In genomic region chr11:57938351-57938750, GRCh38 we compare ENCODE assay signal across 28 cellular contexts.
"Had no signal": no experiment of that assay in that cellular context is flagged by ENCODE, and none has a peak within 500 bp of the region (broad histone marks: within the 10 kb centered on the region; RNA-seq: fewer than 3 reads in every experiment).

No MANE protein-coding gene starts in this region.

- H3K27ac ChIP-seq: ascending aorta, brain microvascular endothelial cell, coronary artery, dorsolateral prefrontal cortex, foreskin keratinocyte, gastrocnemius medialis, heart left ventricle had no signal

- H3K4me1 ChIP-seq: ascending aorta, gastrocnemius medialis had no signal

- H3K4me3 ChIP-seq: ascending aorta, coronary artery, dorsolateral prefrontal cortex, gastrocnemius medialis, heart left ventricle had no signal

- DNase-seq: activated CD4-positive, alpha-beta memory T cell treated with anti-CD3 and anti-CD28 coated beads, Interleukin-2, amount 10 ng/mL, durations not matched to agents 7 days and 5 days; activated CD4-positive, alpha-beta T cell treated with anti-CD3 and anti-CD28 coated beads for 1 hour; activated CD4-positive, alpha-beta T cell treated with anti-CD3 and anti-CD28 coated beads for 4 hours; activated CD4-positive, alpha-beta T cell treated with anti-CD3 and anti-CD28 coated beads, Interleukin-2, amount 10 ng/mL, durations not matched to agents 7 days and 5 days; activated CD4-positive, alpha-beta T cell treated with anti-CD3 and anti-CD28 coated beads, Interleukin-2, amount 50 U/mL, for 4 hours; activated CD8-positive, alpha-beta memory T cell treated with anti-CD3 and anti-CD28 coated beads, Interleukin-2, amount 50 U/mL, for 48 hours; activated gamma-delta T cell; activated naive CD4-positive, alpha-beta T cell; activated naive CD4-positive, alpha-beta T cell treated with anti-CD3 and anti-CD28 coated beads, Interleukin-2, amount 10 ng/mL, durations not matched to agents 7 days and 5 days; activated naive CD8-positive, alpha-beta T cell treated with anti-CD3 and anti-CD28 coated beads, Interleukin-2, amount 10 ng/mL, durations not matched to agents 7 days and 5 days; activated T-cell treated with anti-CD3 and anti-CD28 coated beads for 4 hours; activated T-cell treated with anti-CD3 and anti-CD28 coated beads, Interleukin-2, amount 50 U/mL, for 24 hours; activated T-cell treated with anti-CD3 and anti-CD28 coated beads, Interleukin-2, amount 50 U/mL, for 72 hours; brain microvascular endothelial cell; dorsolateral prefrontal cortex; effector memory CD4-positive, alpha-beta T cell; endodermal cell; foreskin keratinocyte; gastrocnemius medialis; glutamatergic neuron; heart left ventricle; T-helper 2 cell had no signal

- FAIRE-seq: bronchial epithelial cell had no signal

- H3K27me3 ChIP-seq: ascending aorta, brain microvascular endothelial cell, dorsolateral prefrontal cortex, foreskin keratinocyte, gastrocnemius medialis, heart left ventricle had no signal

- H3K9me3 ChIP-seq: ascending aorta, gastrocnemius medialis, heart left ventricle had no signal

- ATAC-seq: activated naive CD4-positive, alpha-beta T cell treated with anti-CD3 and anti-CD28 coated beads, Interleukin-2, amount 50 U/mL, for 72 hours; activated T-cell treated with anti-CD3 and anti-CD28 coated beads, Interleukin-2, amount 50 U/mL, for 72 hours; esophagus mucosa; foreskin keratinocyte; gastrocnemius medialis; heart left ventricle; WTC11 had no signal

- H3K36me3 ChIP-seq: ascending aorta, brain microvascular endothelial cell, gastrocnemius medialis, heart left ventricle had no signal
